ENCODE assay signal across 8 cellular contexts in the genomic region with DNA sequence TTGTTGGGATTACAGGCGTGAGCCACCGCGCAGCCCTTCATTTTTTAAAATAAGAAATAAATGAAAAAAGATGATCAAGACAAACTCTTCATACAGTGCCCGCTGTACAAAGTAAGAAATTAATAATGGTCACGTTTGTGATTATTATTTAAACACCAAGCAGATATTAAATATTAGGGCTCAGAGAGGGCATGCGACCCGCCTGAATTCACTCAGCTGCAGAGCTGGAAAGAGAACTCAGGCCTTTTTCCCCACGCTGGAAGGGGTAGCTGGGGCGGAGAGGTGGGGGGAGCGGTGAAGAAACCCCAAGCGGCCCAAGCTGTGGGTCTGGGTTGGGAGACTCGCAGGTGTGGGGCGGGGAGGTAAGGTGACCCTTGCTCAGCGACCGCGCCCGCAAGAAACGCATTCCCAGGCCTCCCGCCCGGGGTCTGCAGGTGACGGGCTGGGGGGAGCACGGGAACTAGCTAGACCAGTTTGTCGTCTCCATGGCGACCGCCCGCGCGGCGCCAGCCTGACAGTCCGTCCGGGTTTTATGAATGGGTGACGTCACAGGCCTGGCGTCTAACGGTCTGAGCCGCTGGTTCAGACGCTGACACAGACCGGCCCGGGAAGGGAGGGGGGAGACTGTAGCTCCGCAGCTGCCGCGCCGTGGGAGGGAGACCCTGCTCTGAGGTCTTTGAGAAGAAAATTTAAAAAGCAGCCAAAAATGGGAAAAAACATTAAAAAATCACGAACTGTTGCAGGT.
A peak's percentile ranks its signal among the peaks of the same experiment; 100 is the strongest.
DNase-seq lines count a peak whose midpoint lies in the region; ATAC-seq lines count a peak whose summit lies in the region.

No MANE protein-coding gene starts in this region.

- H3K4me3 Mint-ChIP-seq in effector memory CD8-positive, alpha-beta T cell = peak overlapping the region; percentile 83 to 87

- peaks cover 26 to 31% of the 10 kb centered on the region in 2 donors for H3K4me1 Mint-ChIP-seq in effector memory CD8-positive, alpha-beta T cell (ENCODE audit: low read depth in 2 of 2)

- H3K79me2 ChIP-seq in ACC112 (ENCODE audit: control insufficient read depth, insufficient read depth, low read length, unreplicated experiment) = peaks cover 31% of the 10 kb centered on the region

- H3K4me1 ChIP-seq in ACC112 (ENCODE audit: control insufficient read depth, insufficient read depth, low read length, unreplicated experiment) (peaks cover 39% of the 10 kb centered on the region), HUES48 (ENCODE audit: control insufficient read depth, insufficient read depth, low read length) (peaks cover 31% of the 10 kb centered on the region)

- ATAC-seq in GM19023 (IDR thresholded peaks at IDR 0.05; ENCODE audit: unreplicated experiment) = peak; percentile 45
- peak; percentile 58 for ATAC-seq in effector memory CD8-positive, alpha-beta T cell (replicated peaks)

- H3K9ac ChIP-seq in HUES48 (ENCODE audit: low read depth, low read length) = peak overlapping the region; percentile 61

- H2AFZ ChIP-seq in ACC112 (ENCODE audit: low read length, unreplicated experiment) = no peak overlapping the region

- DNase-seq in NOMO-1 treated with DMSO at 0.1 percent for 48 hours (lab: John Stamatoyannopoulos, UW; ENCODE audit: unreplicated experiment) (peak; percentile 83), medulla oblongata (ENCODE audit: extremely low spot score) (peak; percentile 97)
- DNase-seq in activated CD8-positive, alpha-beta memory T cell treated with anti-CD3 and anti-CD28 coated beads for 48 hours (ENCODE audit: low read depth in 2 of 3, low spot score in 2 of 3) = peak; percentile 43 to 47 (median 47)
- DNase-seq in effector memory CD8-positive, alpha-beta T cell = peak; percentile 74 to 79 (median 77)
- DNase-seq in stimulated activated CD4-positive, alpha-beta T cell treated with anti-CD3 and anti-CD28 coated beads, TNF-alpha, amount 100 ng/mL, for 1 hour (ENCODE audit: low read depth in 3 of 3, low spot score in 1 of 3) = peak; percentile 34 to 37 (median 37)

- peak overlapping the region; percentile 76 to 92 for H3K27ac Mint-ChIP-seq in effector memory CD8-positive, alpha-beta T cell

- H3K27ac ChIP-seq in ACC112 (ENCODE audit: low read depth, low read length) = peak overlapping the region; percentile 100
- H3K27ac ChIP-seq in HUES48 (ENCODE audit: low read depth, low read length) = peak overlapping the region; percentile 98

- H3K4me3 ChIP-seq in ACC112 (ENCODE audit: low read depth, low read length) (peak overlapping the region; percentile 81), HUES48 (ENCODE audit: low read depth, low read length) (peak overlapping the region; percentile 90)

- peaks cover 33 to 46% of the 10 kb centered on the region in 2 donors for H3K27me3 Mint-ChIP-seq in effector memory CD8-positive, alpha-beta T cell

- no peaks in the 10 kb centered on the region for H3K27me3 ChIP-seq in ACC112 (ENCODE audit: insufficient read depth, low read length)
- no peaks in the 10 kb centered on the region for H3K27me3 ChIP-seq in HUES48 (ENCODE audit: control insufficient read depth, insufficient read depth, low read length)

- peaks cover 34% of the 10 kb centered on the region for H3K36me3 Mint-ChIP-seq in effector memory CD8-positive, alpha-beta T cell (ENCODE audit: insufficient read depth)

- no peaks in the 10 kb centered on the region for H3K9me3 ChIP-seq in HUES48 (ENCODE audit: control insufficient read depth, insufficient read depth, low read length)

- no peaks in the 10 kb centered on the region for H3K9me3 Mint-ChIP-seq in effector memory CD8-positive, alpha-beta T cell

- H3K36me3 ChIP-seq in ACC112 (ENCODE audit: insufficient read depth, low read length) (peaks cover 11% of the 10 kb centered on the region; the same call in 1 of the 2 replicates), HUES48 (ENCODE audit: control insufficient read depth, insufficient read depth, low read length) (peaks cover 9% of the 10 kb centered on the region; the same call in 1 of the 2 replicates)

Comparison
In these comparisons a context has a peak if more than half of its experiments do, and no peak if none do; other contexts are left out.
1. Peak in every context shown above with its lines: DNase-seq, ATAC-seq, H3K4me3 ChIP-seq and H3K27ac ChIP-seq.
2. DNase-seq: peak in every context shown above with its lines; median percentile 97 in medulla oblongata; 83 in NOMO-1 treated with DMSO at 0.1 percent for 48 hours; 77 in effector memory CD8-positive, alpha-beta T cell; 47 in activated CD8-positive, alpha-beta memory T cell treated with anti-CD3 and anti-CD28 coated beads for 48 hours; 37 in stimulated activated CD4-positive, alpha-beta T cell treated with anti-CD3 and anti-CD28 coated beads, TNF-alpha, amount 100 ng/mL, for 1 hour.